In the genomic region with DNA sequence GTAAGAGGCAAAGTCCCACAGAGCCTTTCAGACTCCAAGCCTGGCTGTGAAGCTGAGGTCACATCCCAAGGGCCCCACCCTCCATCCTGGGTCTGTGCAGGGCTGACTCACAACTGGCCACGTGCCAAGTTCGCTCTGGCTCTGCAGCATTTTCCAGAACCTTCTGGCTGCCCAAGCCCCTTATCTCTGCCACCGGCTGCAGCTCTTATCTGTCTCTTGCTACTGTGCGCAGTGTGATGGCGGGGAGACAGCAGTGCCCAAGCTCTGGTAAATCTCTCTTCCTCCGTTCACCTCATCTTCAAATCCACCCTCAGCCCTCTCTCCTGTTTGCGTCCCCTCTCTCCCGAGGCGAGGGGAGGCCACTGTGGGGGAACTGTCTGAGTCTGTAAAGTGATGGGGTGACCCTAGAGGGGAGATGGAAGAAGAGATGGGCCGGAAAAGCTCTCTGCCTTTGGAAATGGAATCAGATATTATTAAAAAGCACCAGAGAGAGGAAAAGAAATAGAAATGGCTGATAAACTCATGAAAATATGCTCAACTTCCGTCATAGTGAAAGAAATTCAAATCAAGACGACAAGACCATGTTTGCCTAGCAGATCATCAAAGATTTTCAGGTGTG, we compare ENCODE assay signal across 8 cellular contexts.
DNase-seq lines count a peak whose midpoint lies in the region; ATAC-seq and TF ChIP-seq lines count a peak whose summit lies in the region.

No MANE protein-coding gene starts in this region.

- no peaks in the 10 kb centered on the region; the same call in 1 of the 2 replicates for H3K36me3 ChIP-seq in BJ (ENCODE audit: control insufficient read depth, insufficient read depth, low read length)

- CTCF ChIA-PET in BJ (lab: Yijun Ruan, JAX): no interaction called here

- H3K27me3 ChIP-seq in BJ (ENCODE audit: control insufficient read depth, insufficient read depth, low read length): no peaks in the 10 kb centered on the region

- no peak overlapping the region for H3K4me3 ChIP-seq in BJ (ENCODE audit: low read depth, low read length)
- no peak overlapping the region for H3K4me3 ChIP-seq in astrocyte of the cerebellum (ENCODE audit: low read depth, low read length)

- ATAC-seq in HG03095 (IDR thresholded peaks at IDR 0.05; ENCODE audit: unreplicated experiment) (no peak), GM21515 (IDR thresholded peaks at IDR 0.05; ENCODE audit: unreplicated experiment) (no peak)

- no peak for TF ChIP-seq CTCF in BJ (IDR thresholded peaks at IDR 0.05; ENCODE audit: insufficient read depth, low read depth, low read length)
- no peak for TF ChIP-seq CTCF in astrocyte of the cerebellum (IDR thresholded peaks at IDR 0.05; ENCODE audit: low read depth, low read length, missing control alignments)

- POLR2A ChIA-PET in BJ (lab: Charles Lee): no interaction called here

- DNase-seq in BJ (ENCODE audit: low read depth): peak; percentile 1
- DNase-seq in HUDEP-2 (lab: John Stamatoyannopoulos, UW; ENCODE audit: unreplicated experiment in 76 of 76): peak in 74 of 76 experiments; percentile 23 to 93 (median 85)
- DNase-seq in astrocyte of the cerebellum (ENCODE audit: low read depth): peak; percentile 31
- peak; percentile 39 to 51 for DNase-seq in lung microvascular endothelial cell (ENCODE audit: low read depth in 2 of 2)
- DNase-seq in NCI-H2171 treated with DMSO at 0.1 percent for 48 hours (lab: John Stamatoyannopoulos, UW): no peak
- no peak for DNase-seq in NCI-H128 (lab: John Stamatoyannopoulos, UW; ENCODE audit: unreplicated experiment)

- in situ Hi-C loops in astrocyte of the cerebellum (cut with HindIII; ENCODE audit: low sequenced_read_pairs): no loop called here

Comparison
In these comparisons a context has a peak if more than half of its experiments do, and no peak if none do; other contexts are left out.
1. DNase-seq: peak in BJ (single experiment), HUDEP-2 (74 of 76), astrocyte of the cerebellum (single experiment) and lung microvascular endothelial cell (2 of 2); none in NCI-H2171 treated with DMSO at 0.1 percent for 48 hours (single experiment) and NCI-H128 (single experiment).